8 cellular contexts compared by ENCODE assay signal in genomic region chr2:96267159-96267971, GRCh38. TPM values are rescaled to one million over a fixed set of nuclear protein-coding genes. Genes with fewer than 3 reads are reported as not detected.
A peak's percentile ranks its signal among the peaks of the same experiment; 100 is the strongest.
DNase-seq lines count a peak whose midpoint lies in the region; ATAC-seq, FAIRE-seq and TF ChIP-seq lines count a peak whose summit lies in the region.

No MANE protein-coding gene starts in this region.

- H3K9me1 ChIP-seq in keratinocyte (ENCODE audit: control insufficient read depth, extremely low read depth, insufficient read depth, low read length) = peaks cover 5% of the 10 kb centered on the region

- peak overlapping the region; percentile 85 for H3K9ac ChIP-seq in keratinocyte (ENCODE audit: control insufficient read depth, extremely low read depth, insufficient read depth, low read length)

- no peaks in the 10 kb centered on the region for H3K27me3 ChIP-seq in keratinocyte (ENCODE audit: control insufficient read depth, extremely low read depth, insufficient read depth, low read length)
- H3K27me3 ChIP-seq in sigmoid colon = no peaks in the 10 kb centered on the region

- H4K20me1 ChIP-seq in keratinocyte (ENCODE audit: control insufficient read depth, extremely low read depth, insufficient read depth, low read length) = no peaks in the 10 kb centered on the region

- no peaks in the 10 kb centered on the region for H3K9me3 ChIP-seq in keratinocyte (ENCODE audit: control insufficient read depth, low read depth, low read length)
- H3K9me3 ChIP-seq in sigmoid colon = no peaks in the 10 kb centered on the region

- TF ChIP-seq POLR2A in H54 (IDR thresholded peaks at IDR 0.05; ENCODE audit: low read depth, low read length) (no peak), sigmoid colon (IDR thresholded peaks at IDR 0.05) (no peak)

- H3K27ac ChIP-seq in keratinocyte (ENCODE audit: control insufficient read depth, insufficient read depth, low read length) = no peak overlapping the region
- H3K27ac ChIP-seq in sigmoid colon = peak overlapping the region in 1 of 4 donors; percentile 92

- H3K4me1 ChIP-seq in keratinocyte (ENCODE audit: control insufficient read depth, extremely low read depth, insufficient read depth, low read length) (peaks cover 20% of the 10 kb centered on the region), sigmoid colon (peaks cover 0 to 38% (median 36%) of the 10 kb centered on the region in 4 donors)

- H3K4me3 ChIP-seq in keratinocyte (ENCODE audit: control insufficient read depth in 2 of 3, extremely low read depth in 1 of 3, insufficient read depth in 2 of 3, low read depth in 1 of 3, low read length in 3 of 3) (peak overlapping the region; percentile 90 to 100 (median 97)), sigmoid colon (peak overlapping the region in 2 of 4 donors; percentile 80 to 89)

- peak; percentile 30 for DNase-seq in AG20443 (ENCODE audit: low spot score)
- DNase-seq in H54 (ENCODE audit: insufficient read length, low spot score) = peak; percentile 34
- DNase-seq in RCC 7860 (ENCODE audit: low spot score) = peak; percentile 18
- DNase-seq in activated naive CD4-positive, alpha-beta T cell treated with anti-CD3 and anti-CD28 coated beads, Interleukin-2, amount 50 U/mL, for 16 hours = peak; percentile 50
- DNase-seq in keratinocyte (ENCODE audit: low read depth, low spot score) = no peak
- peak; percentile 32 to 41 for DNase-seq in stimulated activated CD8-positive, alpha-beta memory T cell treated with anti-CD3 and anti-CD28 coated beads, Interleukin-2, amount 100 ng/mL, for 48 hours (ENCODE audit: low read depth in 2 of 2)
- no peak for DNase-seq in sigmoid colon

- intact Hi-C loops in sigmoid colon (cut with DNase I) = loop anchor here (2.0 to 10.0 kb wide), 5 partner anchors 37 to 1103 kb away; partner anchors contain the start of genes NCAPH, SNRNP200, STARD7 and ZNF2

- TF ChIP-seq CTCF in keratinocyte (optimal IDR thresholded peaks at IDR 0.05 in 1 of 3, IDR thresholded peaks at IDR 0.05 in 1 of 3, conservative IDR thresholded peaks at IDR 0.05 in 1 of 3; ENCODE audit: extremely low read depth in 1 of 3, insufficient read depth in 2 of 3, low read length in 3 of 3) (peak; percentile 51 to 63 (median 55)), sigmoid colon (IDR thresholded peaks at IDR 0.05) (no peak)

- H3K79me2 ChIP-seq in keratinocyte (ENCODE audit: control insufficient read depth, insufficient read depth, low read length) = peaks cover 46% of the 10 kb centered on the region

- ATAC-seq in HG02759 (IDR thresholded peaks at IDR 0.05; ENCODE audit: unreplicated experiment) = no peak

- WGBS in sigmoid colon, 2 donors = 58 to 74% methylated on average over 12 of the region's 12 CpGs

- no peak for FAIRE-seq in H54 (lab: Jason Lieb, UNC)
- no peak for FAIRE-seq in RCC 7860 (lab: Jason Lieb, UNC)
- FAIRE-seq in keratinocyte (lab: Jason Lieb, UNC) = no peak

- dilution Hi-C loops in keratinocyte (cut with MboI; ENCODE audit: extremely low pct_ligation_motif_present, low sequenced_read_pairs) = no loop called here

- H2AFZ ChIP-seq in keratinocyte (ENCODE audit: control insufficient read depth, low read length) = no peak overlapping the region

- H3K36me3 ChIP-seq in keratinocyte (ENCODE audit: control insufficient read depth in 2 of 2, extremely low read depth in 1 of 2, insufficient read depth in 2 of 2, low read length in 2 of 2) (peaks cover 23 to 29% of the 10 kb centered on the region in 2 experiments), sigmoid colon (peaks cover 0 to 57% (median 35%) of the 10 kb centered on the region in 4 donors)

- H3K4me2 ChIP-seq in keratinocyte (ENCODE audit: control insufficient read depth, extremely low read depth, insufficient read depth, low read depth, low read length) = peak overlapping the region; percentile 85

- no peak for TF ChIP-seq EP300 in sigmoid colon (IDR thresholded peaks at IDR 0.05)

RNA-seq across cellular contexts. Expression of gene CIAO1, which starts 1.3 kb away (rescaled TPM):
- polyA plus RNA-seq in keratinocyte (67.4 to 90.9 TPM (median 76.9 TPM) in 3 replicates), sigmoid colon (10 to 100 TPM; 45.6 to 55.0 (median 51.1) TPM)
- polyA plus RNA-seq in keratinocyte (2011; ENCODE audit: low read depth) = 27.9 TPM
- 68.9 and 77.2 TPM in 2 replicates for polyA plus RNA-seq in keratinocyte (2011; cell fraction: cytosol; rRNA removed)
- polyA plus RNA-seq in keratinocyte (2011; cell fraction: nucleus; rRNA removed) = 90.0 and 99.6 TPM in 2 replicates
- polyA plus RNA-seq in keratinocyte (2012; ENCODE audit: low replicate concordance) = 45.4 and 51.1 TPM in 2 replicates
- polyA minus RNA-seq in keratinocyte = 86.5 to 115 TPM (median 105 TPM) in 3 replicates
- 73.5 TPM for polyA minus RNA-seq in keratinocyte (2011; cell fraction: cytosol; rRNA and poly(A)+ RNA removed)
- 55.8 and 65.5 TPM in 2 replicates for polyA minus RNA-seq in keratinocyte (2011; cell fraction: nucleus; rRNA and poly(A)+ RNA removed)
- total RNA-seq in sigmoid colon = 100 to 1,000 TPM in 2 of 4 donors, 10 to 100 TPM in 2; 77.4 to 110 (median 95.2) TPM

RNA-seq across cellular contexts. Expression of gene TMEM127, which starts 1.6 kb away (rescaled TPM):
- polyA plus RNA-seq in keratinocyte (30.8 to 45.6 TPM (median 35.8 TPM) in 3 replicates), sigmoid colon (10 to 100 TPM; 10.8 to 40.1 (median 12.5) TPM)
- 26.4 TPM for polyA plus RNA-seq in keratinocyte (2011; ENCODE audit: low read depth)
- 35.0 and 37.6 TPM in 2 replicates for polyA plus RNA-seq in keratinocyte (2011; cell fraction: cytosol; rRNA removed)
- 52.9 and 61.3 TPM in 2 replicates for polyA plus RNA-seq in keratinocyte (2011; cell fraction: nucleus; rRNA removed)
- 23.9 and 31.5 TPM in 2 replicates for polyA plus RNA-seq in keratinocyte (2012; ENCODE audit: low replicate concordance)
- 65.0 to 153 TPM (median 74.8 TPM) in 3 replicates for polyA minus RNA-seq in keratinocyte
- polyA minus RNA-seq in keratinocyte (2011; cell fraction: cytosol; rRNA and poly(A)+ RNA removed) = 25.7 TPM
- polyA minus RNA-seq in keratinocyte (2011; cell fraction: nucleus; rRNA and poly(A)+ RNA removed) = 40.5 and 54.1 TPM in 2 replicates
- 10 to 100 TPM; 24.6 to 30.5 (median 27.9) TPM for total RNA-seq in sigmoid colon

RNA-seq across cellular contexts. Expression of gene SNRNP200, which starts 38.0 kb away (rescaled TPM):
- polyA plus RNA-seq in keratinocyte (78.4 to 97.5 TPM (median 79.4 TPM) in 3 replicates), sigmoid colon (10 to 100 TPM; 26.8 to 86.5 (median 31.8) TPM)
- polyA plus RNA-seq in keratinocyte (2011; ENCODE audit: low read depth) = 95.0 TPM
- polyA plus RNA-seq in keratinocyte (2011; cell fraction: cytosol; rRNA removed) = 57.6 and 67.6 TPM in 2 replicates
- 216 and 245 TPM in 2 replicates for polyA plus RNA-seq in keratinocyte (2011; cell fraction: nucleus; rRNA removed)
- 55.1 and 79.8 TPM in 2 replicates for polyA plus RNA-seq in keratinocyte (2012; ENCODE audit: low replicate concordance)
- 202 to 276 TPM (median 227 TPM) in 3 replicates for polyA minus RNA-seq in keratinocyte
- 68.7 TPM for polyA minus RNA-seq in keratinocyte (2011; cell fraction: cytosol; rRNA and poly(A)+ RNA removed)
- polyA minus RNA-seq in keratinocyte (2011; cell fraction: nucleus; rRNA and poly(A)+ RNA removed) = 131 and 182 TPM in 2 replicates
- total RNA-seq in sigmoid colon = 10 to 100 TPM; 69.4 to 86.1 (median 79.2) TPM

RNA-seq across cellular contexts. Expression of gene ITPRIPL1, which starts 57.8 kb away (rescaled TPM):
- polyA plus RNA-seq in keratinocyte = 0.28 to 0.66 TPM (median 0.58 TPM) in 3 replicates
- polyA plus RNA-seq in keratinocyte (2011; ENCODE audit: low read depth) = not detected
- 0.10 and 0.11 TPM in 2 replicates for polyA plus RNA-seq in keratinocyte (2011; cell fraction: cytosol; rRNA removed)
- 0.39 and 0.49 TPM in 2 replicates for polyA plus RNA-seq in keratinocyte (2011; cell fraction: nucleus; rRNA removed)
- 0.07 and 0.72 TPM in 2 replicates for polyA plus RNA-seq in keratinocyte (2012; ENCODE audit: low replicate concordance)
- 0.20 to 0.79 TPM (median 0.26 TPM) in 3 replicates for polyA minus RNA-seq in keratinocyte
- not detected for polyA minus RNA-seq in keratinocyte (2011; cell fraction: cytosol; rRNA and poly(A)+ RNA removed)
- polyA minus RNA-seq in keratinocyte (2011; cell fraction: nucleus; rRNA and poly(A)+ RNA removed) = not detected in 2 replicates
- total RNA-seq in sigmoid colon = 1 to 10 TPM in 1 of 4 donors, under 1 TPM in 2, not detected in 1; 0.36 to 2.0 (median 0.83) TPM
- polyA plus RNA-seq in sigmoid colon = 1 to 10 TPM in 1 of 3 donors, under 1 TPM in 1, not detected in 1; 0.23 to 1.5 TPM

RNA-seq across cellular contexts. Expression of gene STARD7, which starts 58.7 kb away (rescaled TPM):
- polyA plus RNA-seq in keratinocyte = 44.8 to 84.6 TPM (median 73.4 TPM) in 3 replicates
- 29.8 TPM for polyA plus RNA-seq in keratinocyte (2011; ENCODE audit: low read depth)
- polyA plus RNA-seq in keratinocyte (2011; cell fraction: cytosol; rRNA removed) = 55.3 and 75.9 TPM in 2 replicates
- polyA plus RNA-seq in keratinocyte (2011; cell fraction: nucleus; rRNA removed) = 50.8 and 61.7 TPM in 2 replicates
- polyA plus RNA-seq in keratinocyte (2012; ENCODE audit: low replicate concordance) = 36.6 and 67.5 TPM in 2 replicates
- 35.4 to 80.6 TPM (median 49.0 TPM) in 3 replicates for polyA minus RNA-seq in keratinocyte
- polyA minus RNA-seq in keratinocyte (2011; cell fraction: cytosol; rRNA and poly(A)+ RNA removed) = 69.3 TPM
- 38.5 and 64.8 TPM in 2 replicates for polyA minus RNA-seq in keratinocyte (2011; cell fraction: nucleus; rRNA and poly(A)+ RNA removed)
- 10 to 100 TPM; 50.4 to 88.5 (median 73.1) TPM for total RNA-seq in sigmoid colon
- polyA plus RNA-seq in sigmoid colon = 10 to 100 TPM; 39.6 to 74.6 (median 40.5) TPM

Comparison
In these comparisons a context has a peak if more than half of its experiments do, and no peak if none do; other contexts are left out.
1. DNase-seq: peak in AG20443 (single experiment), H54 (single experiment), RCC 7860 (single experiment), activated naive CD4-positive, alpha-beta T cell treated with anti-CD3 and anti-CD28 coated beads, Interleukin-2, amount 50 U/mL, for 16 hours (single experiment) and stimulated activated CD8-positive, alpha-beta memory T cell treated with anti-CD3 and anti-CD28 coated beads, Interleukin-2, amount 100 ng/mL, for 48 hours (2 of 2); none in keratinocyte (single experiment) and sigmoid colon (single experiment).
2. CTCF ChIP-seq: peak in keratinocyte (3 of 3); none in sigmoid colon (0 of 4).